ENCODE assay signal across 18 cellular contexts in the genomic region with DNA sequence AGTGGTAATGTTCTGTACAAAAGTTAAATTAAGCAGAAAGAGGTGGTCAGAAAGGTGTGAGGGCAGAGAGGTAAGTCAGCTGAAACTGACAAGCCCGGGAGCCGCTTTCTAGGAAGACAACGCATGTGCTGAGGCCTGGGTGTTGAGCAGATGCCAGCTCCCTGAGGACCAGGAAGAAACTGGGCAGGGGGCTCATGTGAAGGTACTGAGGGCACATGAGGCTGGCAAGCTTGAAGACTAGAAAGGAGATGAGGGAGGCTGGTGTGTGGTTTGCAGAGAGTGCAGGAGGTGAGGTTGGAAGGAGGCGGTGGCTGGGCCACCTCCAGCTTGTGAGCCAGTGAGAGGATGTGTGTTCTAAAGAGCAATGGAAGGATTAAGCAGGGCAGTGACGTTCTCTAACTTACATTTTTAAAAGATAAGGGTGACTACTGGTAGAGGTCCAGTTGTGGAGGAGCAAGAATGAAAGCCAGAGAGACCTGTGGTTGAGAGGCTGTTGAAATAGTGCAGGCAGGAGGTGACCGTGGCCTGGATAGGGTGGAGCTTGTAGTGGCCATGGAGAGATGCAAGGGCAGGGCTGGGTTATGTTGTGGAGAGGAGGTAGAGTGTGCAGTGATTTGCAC. TPM values are rescaled to one million over a fixed set of nuclear protein-coding genes. Genes with fewer than 3 reads are reported as not detected.
A peak's percentile ranks its signal among the peaks of the same experiment; 100 is the strongest.
DNase-seq lines count a peak whose midpoint lies in the region; ATAC-seq and TF ChIP-seq lines count a peak whose summit lies in the region.
"Had no signal": no experiment of that assay in that cellular context is flagged by ENCODE, and none has a peak within 500 bp of the region (broad histone marks: within the 10 kb centered on the region; RNA-seq: fewer than 3 reads in every experiment).

No MANE protein-coding gene starts in this region.

- peak overlapping the region in 1 of 12 donors; percentile 7 for H3K27ac ChIP-seq in heart left ventricle
- H3K27ac ChIP-seq in osteoblast (ENCODE audit: low read depth, low read length), result no peak overlapping the region
- H3K27ac ChIP-seq: SK-N-MC had no signal

- no peak overlapping the region for H3K4me2 ChIP-seq in osteoblast (ENCODE audit: insufficient read depth, low read length)

- no peaks in the 10 kb centered on the region for H3K9me3 ChIP-seq in heart left ventricle
- no peaks in the 10 kb centered on the region for H3K9me3 ChIP-seq in osteoblast (ENCODE audit: low read depth, low read length)
- H3K9me3 ChIP-seq: Caco-2, HAP-1 had no signal

- H3K36me3 ChIP-seq in heart left ventricle (peaks cover 0 to 56% (median 25%) of the 10 kb centered on the region in 9 donors), osteoblast (ENCODE audit: insufficient read depth, low read length) (peaks cover 19% of the 10 kb centered on the region)

- DNase-seq in Jurkat, Clone E6-1 (ENCODE audit: low read depth, low spot score), result peak; percentile 54
- DNase-seq in amniotic epithelial cell (ENCODE audit: low read depth), result peak; percentile 91
- no peak for DNase-seq in heart left ventricle
- DNase-seq in osteoblast (ENCODE audit: insufficient read length, low spot score, missing footprints), result peak; percentile 26
- no peak for DNase-seq in EL
- no peak for DNase-seq in NK-92 treated with Interleukin-12 subunit alpha and Interleukin-12 subunit beta, amount 100 ng/mL, for 24 hours (lab: John Stamatoyannopoulos, UW)
- DNase-seq: Caco-2; CD4-positive, CD25-positive, alpha-beta regulatory T cell; DMS153; KG1; NCI-H1048; NCI-H1436 treated with DMSO at 0.1 percent for 48 hours; NCI-H2029 treated with DMSO at 0.1 percent for 48 hours; NCI-H748 treated with DMSO at 0.1 percent for 48 hours; PC-3 had no signal

- intact Hi-C loops in heart left ventricle (cut with DNase I), result no loop called here

- TF ChIP-seq POLR2A in heart left ventricle (IDR thresholded peaks at IDR 0.05), result no peak

- peaks cover 0 to 70% (median 23%) of the 10 kb centered on the region in 12 donors for H3K4me1 ChIP-seq in heart left ventricle
- peaks cover 10% of the 10 kb centered on the region for H3K4me1 ChIP-seq in osteoblast (ENCODE audit: insufficient read depth, low read length)
- H3K4me1 ChIP-seq: Caco-2, HAP-1 had no signal

- H3K4me3 ChIP-seq in Jurkat, Clone E6-1 (ENCODE audit: low read length), result no peak overlapping the region
- H3K4me3 ChIP-seq in heart left ventricle (no peak overlapping the region), osteoblast (ENCODE audit: insufficient read depth, low read length) (no peak overlapping the region)
- H3K4me3 ChIP-seq: HAP-1, SK-N-MC had no signal

- H3K27me3 ChIP-seq in heart left ventricle (no peaks in the 10 kb centered on the region), osteoblast (ENCODE audit: insufficient read depth, low read length) (no peaks in the 10 kb centered on the region)

- H2AFZ ChIP-seq in osteoblast (ENCODE audit: low read length), result no peak overlapping the region

- peaks cover 33% of the 10 kb centered on the region for H3K79me2 ChIP-seq in osteoblast (ENCODE audit: insufficient read depth, low read length)

- peak; percentile 57 to 83 (median 62) for ATAC-seq in heart left ventricle
- ATAC-seq in GM18520 (IDR thresholded peaks at IDR 0.05; ENCODE audit: unreplicated experiment), result no peak
- ATAC-seq: PC-3 had no signal

- 70 to 76% (median 71%) methylated on average over 6 of the region's 6 CpGs for WGBS in heart left ventricle, 4 donors

- peaks cover 13% of the 10 kb centered on the region for H4K20me1 ChIP-seq in osteoblast (ENCODE audit: insufficient read depth, low read length)

- TF ChIP-seq CTCF in heart left ventricle (IDR thresholded peaks at IDR 0.05) (no peak), osteoblast (IDR thresholded peaks at IDR 0.05; ENCODE audit: extremely low read depth, low read depth, low read length) (no peak)

RNA-seq across cellular contexts. Expression of gene ZNF664, which starts 29.1 kb away (rescaled TPM):
- 66.9 TPM for polyA plus RNA-seq in Jurkat, Clone E6-1 (2012; ENCODE audit: insufficient read depth, insufficient read length)
- total RNA-seq in heart left ventricle (100 to 1,000 TPM in 1 of 9 donors, 10 to 100 TPM in 8; 59.8 to 104 (median 78.0) TPM), osteoblast (95.2 and 114 TPM in 2 replicates)
- 10 to 100 TPM; 43.1 to 67.4 TPM for polyA plus RNA-seq in heart left ventricle

RNA-seq across cellular contexts. Expression of gene CCDC92, which starts 29.5 kb away (rescaled TPM):
- 15.9 TPM for polyA plus RNA-seq in Jurkat, Clone E6-1 (2012; ENCODE audit: insufficient read depth, insufficient read length)
- total RNA-seq in heart left ventricle, result 10 to 100 TPM; 37.8 to 77.6 (median 57.3) TPM
- polyA plus RNA-seq in heart left ventricle, result 10 to 100 TPM; 58.1 to 86.1 TPM
- 25.7 and 29.5 TPM in 2 replicates for total RNA-seq in osteoblast

Comparison
In these comparisons a context has a peak if more than half of its experiments do, and no peak if none do; other contexts are left out.
1. DNase-seq: peak in Jurkat, Clone E6-1 (single experiment), amniotic epithelial cell (single experiment) and osteoblast (single experiment); none in heart left ventricle (0 of 5), EL (single experiment) and NK-92 treated with Interleukin-12 subunit alpha and Interleukin-12 subunit beta, amount 100 ng/mL, for 24 hours (single experiment).